ENCODE assay signal across 1 cellular context in the genomic region with DNA sequence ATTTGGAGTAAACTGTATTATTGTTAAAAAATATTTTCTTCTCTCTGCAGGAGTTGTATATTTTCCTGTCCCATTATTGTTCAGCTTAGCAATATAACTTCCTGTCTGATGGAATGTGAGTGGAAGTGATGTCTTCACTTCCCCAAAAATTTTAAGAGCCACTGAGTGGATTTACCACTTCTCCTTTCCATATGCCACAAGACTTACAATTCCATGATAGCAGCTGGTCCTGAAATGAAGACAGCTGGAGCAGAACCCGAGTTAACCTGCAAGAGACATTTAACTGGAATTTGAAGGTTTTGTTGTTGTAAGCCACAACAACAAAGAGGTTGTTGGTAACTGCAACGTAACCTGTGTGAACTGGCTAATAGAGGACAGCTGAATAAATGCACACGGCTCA.
A peak's percentile ranks its signal among the peaks of the same experiment; 100 is the strongest.
TF ChIP-seq lines count a peak whose summit lies in the region.

No MANE protein-coding gene starts in this region.

TF ChIP-seq in GM12878, 131 proteins besides CTCF, POLR2A, EP300 and RAD21:
- peak; percentile 71 for TF ChIP-seq SPI1 (IDR thresholded peaks at IDR 0.05; ENCODE audit: borderline replicate concordance, insufficient read depth, low read depth, low read length)
- TF ChIP-seq, protein P1, sequence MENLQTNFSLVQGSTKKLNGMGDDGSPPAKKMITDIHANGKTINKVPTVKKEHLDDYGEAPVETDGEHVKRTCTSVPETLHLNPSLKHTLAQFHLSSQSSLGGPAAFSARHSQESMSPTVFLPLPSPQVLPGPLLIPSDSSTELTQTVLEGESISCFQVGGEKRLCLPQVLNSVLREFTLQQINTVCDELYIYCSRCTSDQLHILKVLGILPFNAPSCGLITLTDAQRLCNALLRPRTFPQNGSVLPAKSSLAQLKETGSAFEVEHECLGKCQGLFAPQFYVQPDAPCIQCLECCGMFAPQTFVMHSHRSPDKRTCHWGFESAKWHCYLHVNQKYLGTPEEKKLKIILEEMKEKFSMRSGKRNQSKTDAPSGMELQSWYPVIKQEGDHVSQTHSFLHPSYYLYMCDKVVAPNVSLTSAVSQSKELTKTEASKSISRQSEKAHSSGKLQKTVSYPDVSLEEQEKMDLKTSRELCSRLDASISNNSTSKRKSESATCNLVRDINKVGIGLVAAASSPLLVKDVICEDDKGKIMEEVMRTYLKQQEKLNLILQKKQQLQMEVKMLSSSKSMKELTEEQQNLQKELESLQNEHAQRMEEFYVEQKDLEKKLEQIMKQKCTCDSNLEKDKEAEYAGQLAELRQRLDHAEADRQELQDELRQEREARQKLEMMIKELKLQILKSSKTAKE (IDR thresholded peaks at IDR 0.05; ENCODE audit: low read depth, poor library complexity, severe bottlenecking): no peak
- TF ChIP-seq IKZF1 (conservative IDR thresholded peaks at IDR 0.05): 0 out of 2 replicates have a peak, but pooled peaks have one; percentile 13
- no peak for TF ChIP-seq POLR2AphosphoS5 (IDR thresholded peaks at IDR 0.05; ENCODE audit: low read length)
- TF ChIP-seq, protein P2, sequence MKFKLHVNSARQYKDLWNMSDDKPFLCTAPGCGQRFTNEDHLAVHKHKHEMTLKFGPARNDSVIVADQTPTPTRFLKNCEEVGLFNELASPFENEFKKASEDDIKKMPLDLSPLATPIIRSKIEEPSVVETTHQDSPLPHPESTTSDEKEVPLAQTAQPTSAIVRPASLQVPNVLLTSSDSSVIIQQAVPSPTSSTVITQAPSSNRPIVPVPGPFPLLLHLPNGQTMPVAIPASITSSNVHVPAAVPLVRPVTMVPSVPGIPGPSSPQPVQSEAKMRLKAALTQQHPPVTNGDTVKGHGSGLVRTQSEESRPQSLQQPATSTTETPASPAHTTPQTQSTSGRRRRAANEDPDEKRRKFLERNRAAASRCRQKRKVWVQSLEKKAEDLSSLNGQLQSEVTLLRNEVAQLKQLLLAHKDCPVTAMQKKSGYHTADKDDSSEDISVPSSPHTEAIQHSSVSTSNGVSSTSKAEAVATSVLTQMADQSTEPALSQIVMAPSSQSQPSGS (IDR thresholded peaks at IDR 0.05; ENCODE audit: low read length): 0 out of 2 replicates have a peak, but pooled peaks have one; percentile 15
